ENCODE assay signal across 15 cellular contexts in the genomic region with DNA sequence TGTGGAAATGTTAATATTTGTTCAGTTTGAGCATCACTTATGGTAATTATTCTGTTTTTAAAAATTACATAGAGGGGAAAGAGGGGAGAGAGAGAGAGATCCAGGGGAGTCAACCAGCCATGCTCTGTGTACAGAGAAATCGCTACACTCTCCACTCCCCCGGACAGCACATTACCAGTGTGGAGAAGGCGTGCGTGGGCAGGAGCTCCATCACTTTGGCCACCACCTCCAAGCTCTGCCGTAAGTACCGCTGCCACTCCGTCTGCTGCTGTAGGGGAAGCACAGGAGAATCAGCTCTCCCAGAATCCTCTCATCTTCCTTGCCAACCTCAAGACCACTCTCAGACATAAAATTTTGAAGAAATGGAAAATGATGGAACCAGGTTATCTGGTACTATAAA.
DNase-seq lines count a peak whose midpoint lies in the region; ATAC-seq and TF ChIP-seq lines count a peak whose summit lies in the region.
"Had no signal": no experiment of that assay in that cellular context is flagged by ENCODE, and none has a peak within 500 bp of the region (broad histone marks: within the 10 kb centered on the region; RNA-seq: fewer than 3 reads in every experiment).

No MANE protein-coding gene starts in this region.

- H3K36me3 Mint-ChIP-seq in activated T-cell treated with anti-CD3 and anti-CD28 coated beads, Interleukin-2, amount 50 U/mL, for 72 hours (ENCODE audit: insufficient read depth in 2 of 2), result peaks cover 14 to 41% of the 10 kb centered on the region in 2 donors
- H3K36me3 Mint-ChIP-seq in T-cell (peaks cover 62% of the 10 kb centered on the region), nephron (ENCODE audit: low read depth) (peaks cover 74% of the 10 kb centered on the region)

- CTCF ChIA-PET in T-cell (lab: Charles Lee), result interaction anchor here (0.6 to 3.1 kb wide), 6 partner anchors 70 to 95 kb away, joined by 3 to 25 read pairs (median 5); no protein-coding TSS in a partner anchor

- H3K27ac ChIP-seq in testis, result no peak overlapping the region
- H3K27ac ChIP-seq: KMS-11 had no signal

- no peak for TF ChIP-seq CTCF in nephron (IDR thresholded peaks at IDR 0.05; ENCODE audit: unreplicated experiment in 3 of 3)
- no peak for TF ChIP-seq CTCF in testis (IDR thresholded peaks at IDR 0.05)

- H3K4me3 ChIP-seq in testis, result no peak overlapping the region

- H3K9me3 ChIP-seq in testis, result no peaks in the 10 kb centered on the region

- H3K27ac Mint-ChIP-seq in activated T-cell treated with anti-CD3 and anti-CD28 coated beads, Interleukin-2, amount 50 U/mL, for 72 hours, result peak overlapping the region; percentile 61
- peak overlapping the region; percentile 28 to 78 for H3K27ac Mint-ChIP-seq in T-cell
- H3K27ac Mint-ChIP-seq in nephron, result peak overlapping the region in 2 of 3 experiments; percentile 8 to 58
- H3K27ac Mint-ChIP-seq: HFFc6 had no signal

- no peak overlapping the region for H3K4me3 Mint-ChIP-seq in activated T-cell treated with anti-CD3 and anti-CD28 coated beads, Interleukin-2, amount 50 U/mL, for 72 hours
- no peak overlapping the region for H3K4me3 Mint-ChIP-seq in T-cell
- no peak overlapping the region for H3K4me3 Mint-ChIP-seq in nephron
- H3K4me3 Mint-ChIP-seq: HFFc6 had no signal

- no peaks in the 10 kb centered on the region for H3K36me3 ChIP-seq in testis (ENCODE audit: low read depth, missing control alignments)

- H3K4me1 ChIP-seq in testis, result peaks cover 12% of the 10 kb centered on the region

- POLR2A ChIA-PET in T-cell (lab: Charles Lee), result interaction anchor here in 1 of 2 donors (0.6 kb wide), 1 partner anchor 76 kb away, joined by 9 read pairs; no protein-coding TSS in a partner anchor

- no peak for ATAC-seq in activated T-cell treated with anti-CD3 and anti-CD28 coated beads, Interleukin-2, amount 50 U/mL, for 72 hours (replicated peaks in 1 of 2)
- ATAC-seq in T-cell (replicated peaks in 1 of 4), result no peak
- no peak for ATAC-seq in left colon

- WGBS in testis, 2 donors, result 73 to 82% methylated on average over 7 of the region's 7 CpGs

- no peaks in the 10 kb centered on the region for H3K27me3 Mint-ChIP-seq in activated T-cell treated with anti-CD3 and anti-CD28 coated beads, Interleukin-2, amount 50 U/mL, for 72 hours (ENCODE audit: low read depth)
- H3K27me3 Mint-ChIP-seq in T-cell (no peaks in the 10 kb centered on the region), nephron (ENCODE audit: low read depth) (no peaks in the 10 kb centered on the region)

- H3K4me1 Mint-ChIP-seq in activated T-cell treated with anti-CD3 and anti-CD28 coated beads, Interleukin-2, amount 50 U/mL, for 72 hours (ENCODE audit: low read depth), result peaks cover 25% of the 10 kb centered on the region
- H3K4me1 Mint-ChIP-seq in T-cell (peaks cover 34 to 49% (median 35%) of the 10 kb centered on the region in 3 donors), nephron (peaks cover 40% of the 10 kb centered on the region)

- intact Hi-C loops in testis (cut with DNase I; ENCODE audit: low total_unique reads) (no loop called here), left colon (cut with DNase I, micrococcal nuclease) (no loop called here)

- TF ChIP-seq POLR2A in testis (IDR thresholded peaks at IDR 0.05), result no peak

- no peak for DNase-seq in activated T-cell treated with anti-CD3 and anti-CD28 coated beads, Interleukin-2, amount 50 U/mL, for 72 hours
- no peak for DNase-seq in activated T-cell treated with anti-CD3 and anti-CD28 coated beads, Interleukin-2, amount 50 U/mL, for 48 hours
- no peak for DNase-seq in T-cell
- DNase-seq in testis, result peak; percentile 86
- no peak for DNase-seq in GDM1 (lab: John Stamatoyannopoulos, UW)
- DNase-seq in left colon, result no peak
- DNase-seq: DND-41, HFFc6, NCI-H1417 treated with DMSO at 0.1 percent for 48 hours, NCI-H1930, NCI-H345, NCI-H524 treated with DMSO at 0.1 percent for 48 hours, SHP77 had no signal

- no peaks in the 10 kb centered on the region for H3K27me3 ChIP-seq in testis

- H3K9me3 Mint-ChIP-seq in activated T-cell treated with anti-CD3 and anti-CD28 coated beads, Interleukin-2, amount 50 U/mL, for 72 hours, result no peaks in the 10 kb centered on the region
- H3K9me3 Mint-ChIP-seq in T-cell, result no peaks in the 10 kb centered on the region
- H3K9me3 Mint-ChIP-seq in nephron, result no peaks in the 10 kb centered on the region
- H3K9me3 Mint-ChIP-seq: HFFc6 had no signal
